8 cellular contexts compared by ENCODE assay signal in the genomic region with DNA sequence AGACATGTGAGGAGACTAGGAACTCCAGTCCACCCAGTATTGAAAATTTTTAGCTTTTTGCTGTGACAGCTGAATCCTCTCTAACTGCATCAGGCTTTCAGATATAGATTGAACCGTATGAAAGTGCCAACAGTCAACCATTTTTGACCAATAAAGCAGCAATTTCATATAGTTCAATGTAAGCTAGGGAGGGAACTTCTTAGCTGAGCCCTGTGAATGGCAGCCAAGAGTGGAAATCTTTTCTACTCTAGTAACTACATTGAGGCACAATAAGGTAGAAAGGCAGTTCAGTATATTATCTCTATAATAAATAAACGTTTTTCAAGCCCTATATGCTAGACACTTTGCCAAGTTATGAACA.
DNase-seq lines count a peak whose midpoint lies in the region; ATAC-seq and TF ChIP-seq lines count a peak whose summit lies in the region.

No MANE protein-coding gene starts in this region.

- H3K4me3 Mint-ChIP-seq in T-cell: no peak overlapping the region
- H3K4me3 Mint-ChIP-seq in osteocyte (ENCODE audit: unreplicated experiment): no peak overlapping the region

- TF ChIP-seq CTCF in SK-N-SH (IDR thresholded peaks at IDR 0.05) (no peak), osteocyte (IDR thresholded peaks at IDR 0.05) (peak; percentile 10)

- no peaks in the 10 kb centered on the region for H3F3A ChIP-seq in SK-N-SH (replicated peaks; ENCODE audit: insufficient read depth)

- H3K36me3 Mint-ChIP-seq in T-cell (no peaks in the 10 kb centered on the region), osteocyte (ENCODE audit: unreplicated experiment) (no peaks in the 10 kb centered on the region)

- no peak overlapping the region for H2BK15ac ChIP-seq in mesendoderm (replicated peaks; ENCODE audit: low read depth)

- H3K18ac ChIP-seq in mesendoderm (ENCODE audit: low read length): no peak overlapping the region

- H3K27me3 ChIP-seq in SK-N-SH (ENCODE audit: insufficient read depth) (no peaks in the 10 kb centered on the region), mesendoderm (ENCODE audit: insufficient read depth, low read length, poor library complexity) (no peaks in the 10 kb centered on the region)

- ATAC-seq in SK-N-SH treated with all-trans-retinoic acid at 6 μM for 48 hours (peak; percentile 58), HG02884 (IDR thresholded peaks at IDR 0.05; ENCODE audit: unreplicated experiment) (peak; percentile 34), T-cell (replicated peaks in 1 of 4) (peak in 3 of 4 experiments; percentile 16 to 25 (median 20))

- H3K9ac ChIP-seq in SK-N-SH (no peak overlapping the region), mesendoderm (ENCODE audit: low read length) (no peak overlapping the region)

- CTCF ChIA-PET in SK-N-SH (lab: Yijun Ruan, JAX): interaction anchor here (0.5 to 3.2 kb wide), 63 partner anchors 9 to 1255 kb away, joined by 3 to 48 read pairs (median 4); a partner anchor contains a TSS
- CTCF ChIA-PET in T-cell (lab: Charles Lee): interaction anchor here (0.6 to 3.8 kb wide), 31 partner anchors 8 to 975 kb away, joined by 3 to 22 read pairs (median 3); no protein-coding TSS in a partner anchor

- H4K5ac ChIP-seq in mesendoderm (ENCODE audit: low read length): no peak overlapping the region

- H3K9me2 ChIP-seq in SK-N-SH: no peaks in the 10 kb centered on the region

- no peaks in the 10 kb centered on the region for H3K27me3 Mint-ChIP-seq in T-cell
- H3K27me3 Mint-ChIP-seq in osteocyte (ENCODE audit: unreplicated experiment): no peaks in the 10 kb centered on the region

- POLR2A ChIA-PET in SK-N-SH (lab: Yijun Ruan, JAX): interaction anchor here (0.6 kb wide), 1 partner anchor 1600 kb away, joined by 3 read pairs; no protein-coding TSS in a partner anchor
- POLR2A ChIA-PET in T-cell (lab: Charles Lee): interaction anchor here in 1 of 2 donors (0.5 to 0.8 kb wide), 2 partner anchors 106 to 1320 kb away, joined by 3 to 4 read pairs; no protein-coding TSS in a partner anchor

- H3K79me2 ChIP-seq in SK-N-SH (ENCODE audit: insufficient read depth): no peaks in the 10 kb centered on the region
- H3K79me2 ChIP-seq in mesendoderm (ENCODE audit: control insufficient read depth, insufficient read depth, low read length): no peaks in the 10 kb centered on the region

- H2BK120ac ChIP-seq in mesendoderm (ENCODE audit: low read depth, low read length): no peak overlapping the region

- WGBS in SK-N-SH (ENCODE audit: low lambda C conversion rate): 8% methylated on average over 2 of the region's 2 CpGs
- WGBS in mesendoderm (ENCODE audit: extremely low coverage, insufficient coverage, low lambda C conversion rate): no CpG with 5 or more reads among the region's 2 CpGs

- H2AFZ ChIP-seq in SK-N-SH (ENCODE audit: low read depth): no peak overlapping the region; the same call in 1 of the 2 replicates

- H3K27ac ChIP-seq in SK-N-SH (ENCODE audit: low read depth in 2 of 2, low read length in 1 of 2) (no peak overlapping the region), mesendoderm (ENCODE audit: low read depth, low read length) (no peak overlapping the region)

- H3K4me1 Mint-ChIP-seq in T-cell (peaks cover 4 to 6% (median 4%) of the 10 kb centered on the region in 3 donors), osteocyte (ENCODE audit: unreplicated experiment) (peaks cover 22% of the 10 kb centered on the region)

- H3K4me1 ChIP-seq in SK-N-SH (ENCODE audit: control insufficient read depth in 1 of 2, insufficient read depth in 2 of 2, low read depth in 1 of 2, low read length in 1 of 2) (peaks cover 0 to 5% of the 10 kb centered on the region in 2 experiments; a peak in 1 of 4 replicates), mesendoderm (ENCODE audit: control insufficient read depth, low read depth, low read length) (peaks cover 4% of the 10 kb centered on the region)

- H3K9me3 Mint-ChIP-seq in T-cell: no peaks in the 10 kb centered on the region
- H3K9me3 Mint-ChIP-seq in osteocyte (ENCODE audit: unreplicated experiment): no peaks in the 10 kb centered on the region

- no peaks in the 10 kb centered on the region for H3K9me3 ChIP-seq in SK-N-SH

- no peak overlapping the region for H2AK5ac ChIP-seq in mesendoderm (ENCODE audit: low read length)

- H4K8ac ChIP-seq in mesendoderm (ENCODE audit: low read depth, low read length): no peak overlapping the region

- TF ChIP-seq EP300 in SK-N-SH (IDR thresholded peaks at IDR 0.05; ENCODE audit: borderline replicate concordance in 1 of 2, low read depth in 1 of 2, low read length in 1 of 2): no peak

- H3K36me3 ChIP-seq in SK-N-SH (replicated peaks in 1 of 2; ENCODE audit: control insufficient read depth in 1 of 2, insufficient read depth in 2 of 2, low read length in 1 of 2) (no peaks in the 10 kb centered on the region), mesendoderm (ENCODE audit: control insufficient read depth, insufficient read depth, low read length) (no peaks in the 10 kb centered on the region)

- DNase-seq in SK-N-SH: no peak
- DNase-seq in T-cell: no peak
- DNase-seq in osteocyte (ENCODE audit: extremely low spot score, unreplicated experiment): no peak
- no peak for DNase-seq in DMS53 treated with DMSO at 0.1 percent for 48 hours (lab: John Stamatoyannopoulos, UW; ENCODE audit: unreplicated experiment)
- DNase-seq in GM19240 (ENCODE audit: insufficient read length, low spot score): no peak
- no peak for DNase-seq in mesendoderm

- no peak for TF ChIP-seq RAD21 in SK-N-SH (IDR thresholded peaks at IDR 0.05; ENCODE audit: low read length)

- peak overlapping the region in 1 of 2 experiments; percentile 6; a peak in 1 of 4 replicates for H3K4me3 ChIP-seq in SK-N-SH (ENCODE audit: low read depth in 2 of 2, low read length in 1 of 2)
- no peak overlapping the region for H3K4me3 ChIP-seq in mesendoderm (ENCODE audit: low read length)

- H3K56ac ChIP-seq in mesendoderm (ENCODE audit: low read length): no peak overlapping the region

- no peaks in the 10 kb centered on the region for H3K79me1 ChIP-seq in mesendoderm (ENCODE audit: low read length)

- no peak overlapping the region for H3K4ac ChIP-seq in mesendoderm (ENCODE audit: low read depth, low read length)

- no peak overlapping the region for H3K27ac Mint-ChIP-seq in T-cell
- H3K27ac Mint-ChIP-seq in osteocyte (ENCODE audit: unreplicated experiment): no peak overlapping the region

- H3K4me2 ChIP-seq in SK-N-SH (no peak overlapping the region), mesendoderm (ENCODE audit: low read length) (no peak overlapping the region)

- H2BK5ac ChIP-seq in mesendoderm (ENCODE audit: low read length): no peak overlapping the region

- H4K20me1 ChIP-seq in SK-N-SH (ENCODE audit: insufficient read depth): no peaks in the 10 kb centered on the region

- H3K23ac ChIP-seq in mesendoderm (ENCODE audit: low read length): no peak overlapping the region

TF ChIP-seq in SK-N-SH treated with all-trans-retinoic acid at 6 μM for 48 hours, 23 proteins besides CTCF, POLR2A, EP300 and RAD21:
- TF ChIP-seq, protein P1, sequence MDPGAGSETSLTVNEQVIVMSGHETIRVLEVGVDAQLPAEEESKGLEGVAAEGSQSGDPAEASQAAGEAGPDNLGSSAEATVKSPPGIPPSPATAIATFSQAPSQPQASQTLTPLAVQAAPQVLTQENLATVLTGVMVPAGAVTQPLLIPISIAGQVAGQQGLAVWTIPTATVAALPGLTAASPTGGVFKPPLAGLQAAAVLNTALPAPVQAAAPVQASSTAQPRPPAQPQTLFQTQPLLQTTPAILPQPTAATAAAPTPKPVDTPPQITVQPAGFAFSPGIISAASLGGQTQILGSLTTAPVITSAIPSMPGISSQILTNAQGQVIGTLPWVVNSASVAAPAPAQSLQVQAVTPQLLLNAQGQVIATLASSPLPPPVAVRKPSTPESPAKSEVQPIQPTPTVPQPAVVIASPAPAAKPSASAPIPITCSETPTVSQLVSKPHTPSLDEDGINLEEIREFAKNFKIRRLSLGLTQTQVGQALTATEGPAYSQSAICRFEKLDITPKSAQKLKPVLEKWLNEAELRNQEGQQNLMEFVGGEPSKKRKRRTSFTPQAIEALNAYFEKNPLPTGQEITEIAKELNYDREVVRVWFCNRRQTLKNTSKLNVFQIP (CRISPR knock-in tag; IDR thresholded peaks at IDR 0.05; ENCODE audit: borderline replicate concordance, low read depth): no peak
- TF ChIP-seq ZNF8 (CRISPR knock-in tag; IDR thresholded peaks at IDR 0.05): no peak
- TF ChIP-seq BACH2 (CRISPR knock-in tag; IDR thresholded peaks at IDR 0.05; ENCODE audit: borderline replicate concordance): no peak
- TF ChIP-seq CSDC2 (CRISPR knock-in tag; IDR thresholded peaks at IDR 0.05): no peak

TF ChIP-seq in SK-N-SH, 30 proteins besides CTCF, POLR2A, EP300 and RAD21 (continues in another document):
- TF ChIP-seq RFX5 (IDR thresholded peaks at IDR 0.05; ENCODE audit: low read length) (no peak), FOXJ3 (CRISPR knock-in tag; IDR thresholded peaks at IDR 0.05) (no peak), TEAD4 (IDR thresholded peaks at IDR 0.05; ENCODE audit: borderline replicate concordance, insufficient read depth) (no peak), YY1 (IDR thresholded peaks at IDR 0.05; ENCODE audit: low read depth) (no peak), ELF1 (IDR thresholded peaks at IDR 0.05) (no peak), TCF12 (IDR thresholded peaks at IDR 0.05) (no peak)
- TF ChIP-seq, protein P2, sequence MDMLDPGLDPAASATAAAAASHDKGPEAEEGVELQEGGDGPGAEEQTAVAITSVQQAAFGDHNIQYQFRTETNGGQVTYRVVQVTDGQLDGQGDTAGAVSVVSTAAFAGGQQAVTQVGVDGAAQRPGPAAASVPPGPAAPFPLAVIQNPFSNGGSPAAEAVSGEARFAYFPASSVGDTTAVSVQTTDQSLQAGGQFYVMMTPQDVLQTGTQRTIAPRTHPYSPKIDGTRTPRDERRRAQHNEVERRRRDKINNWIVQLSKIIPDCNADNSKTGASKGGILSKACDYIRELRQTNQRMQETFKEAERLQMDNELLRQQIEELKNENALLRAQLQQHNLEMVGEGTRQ (IDR thresholded peaks at IDR 0.05; ENCODE audit: borderline replicate concordance, low read depth, low read length): no peak
- TF ChIP-seq, protein P3, sequence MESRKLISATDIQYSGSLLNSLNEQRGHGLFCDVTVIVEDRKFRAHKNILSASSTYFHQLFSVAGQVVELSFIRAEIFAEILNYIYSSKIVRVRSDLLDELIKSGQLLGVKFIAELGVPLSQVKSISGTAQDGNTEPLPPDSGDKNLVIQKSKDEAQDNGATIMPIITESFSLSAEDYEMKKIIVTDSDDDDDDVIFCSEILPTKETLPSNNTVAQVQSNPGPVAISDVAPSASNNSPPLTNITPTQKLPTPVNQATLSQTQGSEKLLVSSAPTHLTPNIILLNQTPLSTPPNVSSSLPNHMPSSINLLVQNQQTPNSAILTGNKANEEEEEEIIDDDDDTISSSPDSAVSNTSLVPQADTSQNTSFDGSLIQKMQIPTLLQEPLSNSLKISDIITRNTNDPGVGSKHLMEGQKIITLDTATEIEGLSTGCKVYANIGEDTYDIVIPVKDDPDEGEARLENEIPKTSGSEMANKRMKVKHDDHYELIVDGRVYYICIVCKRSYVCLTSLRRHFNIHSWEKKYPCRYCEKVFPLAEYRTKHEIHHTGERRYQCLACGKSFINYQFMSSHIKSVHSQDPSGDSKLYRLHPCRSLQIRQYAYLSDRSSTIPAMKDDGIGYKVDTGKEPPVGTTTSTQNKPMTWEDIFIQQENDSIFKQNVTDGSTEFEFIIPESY (IDR thresholded peaks at IDR 0.05; ENCODE audit: borderline replicate concordance, low read depth): no peak
